In the genomic region with DNA sequence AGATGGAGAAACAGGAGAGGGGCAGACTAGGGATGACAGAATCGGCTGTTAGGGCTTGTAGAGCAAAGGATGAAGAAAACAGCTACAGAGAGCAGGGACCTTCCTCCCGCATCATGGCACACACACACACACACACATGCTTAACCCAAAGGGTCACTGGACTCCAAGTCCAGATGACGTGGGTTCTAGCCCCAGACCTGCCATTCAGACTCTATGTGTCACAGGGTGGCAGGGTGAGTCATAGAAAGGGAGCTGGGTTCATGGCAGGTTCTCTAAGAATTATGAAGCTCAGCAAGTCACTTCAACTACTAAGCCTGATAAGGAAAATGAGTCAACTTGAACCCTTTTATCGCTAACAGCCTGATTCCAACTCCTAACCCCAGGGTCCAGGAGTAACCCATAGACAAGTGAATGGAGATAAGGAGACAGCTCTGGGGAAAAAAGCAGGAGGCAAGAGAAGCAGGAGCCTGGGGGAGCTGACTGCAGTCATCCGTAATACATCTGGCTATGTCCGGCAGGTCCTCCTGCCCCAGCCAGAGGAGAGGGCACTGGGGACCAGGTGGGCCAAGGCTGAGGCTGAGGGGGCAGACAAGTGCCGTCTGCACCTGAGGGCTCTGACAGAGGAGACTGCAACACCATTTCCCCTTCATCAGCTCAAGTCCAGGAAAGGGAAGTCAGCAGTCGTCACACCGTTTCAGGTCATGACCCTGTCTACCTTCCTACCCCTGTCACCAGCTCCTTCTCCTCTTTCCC, we compare ENCODE assay signal across 8 cellular contexts. TPM values are rescaled to one million over a fixed set of nuclear protein-coding genes. Genes with fewer than 3 reads are reported as not detected.
DNase-seq lines count a peak whose midpoint lies in the region; ATAC-seq, FAIRE-seq and TF ChIP-seq lines count a peak whose summit lies in the region.

No MANE protein-coding gene starts in this region.

- no peaks in the 10 kb centered on the region for H4K20me1 ChIP-seq in HCT116 (ENCODE audit: insufficient read depth)
- no peaks in the 10 kb centered on the region for H4K20me1 ChIP-seq in endothelial cell of umbilical vein (replicated peaks; ENCODE audit: control insufficient read depth, extremely low read depth, insufficient read depth, low read length)

- peak overlapping the region; percentile 5 to 37; a peak in 3 of 4 replicates for H3K4me3 ChIP-seq in HCT116 (replicated peaks in 1 of 2; ENCODE audit: low read depth in 1 of 2, low read length in 2 of 2)
- no peak overlapping the region for H3K4me3 ChIP-seq in endothelial cell of umbilical vein (replicated peaks in 1 of 3; ENCODE audit: insufficient read depth in 1 of 3, low read depth in 1 of 3, low read length in 3 of 3)
- no peak overlapping the region for H3K4me3 ChIP-seq in ovary

- POLR2A ChIA-PET in HCT116 (lab: Charles Lee): interaction anchor here (0.7 to 1.7 kb wide), 7 partner anchors 9 to 189 kb away, joined by 3 to 34 read pairs (median 6); partner anchors contain the start of genes GAPDH and SCNN1A
- POLR2A ChIA-PET in endothelial cell of umbilical vein (lab: Charles Lee): interaction anchor here (0.7 to 1.4 kb wide), 4 partner anchors 10 to 30 kb away, joined by 3 to 10 read pairs (median 5); partner anchors contain the start of gene SCNN1A

- no peaks in the 10 kb centered on the region for H3K9me2 ChIP-seq in HCT116 (ENCODE audit: insufficient read depth)

- peak; percentile 72 for ATAC-seq in HCT116
- no peak for ATAC-seq in GM21367 (IDR thresholded peaks at IDR 0.05; ENCODE audit: unreplicated experiment)

- H3K79me2 ChIP-seq in HCT116 (ENCODE audit: insufficient read depth, low read length): peaks cover 19% of the 10 kb centered on the region
- peaks cover 17% of the 10 kb centered on the region for H3K79me2 ChIP-seq in endothelial cell of umbilical vein (ENCODE audit: control insufficient read depth, insufficient read depth, low read length)

- intact Hi-C loops in HCT116 (cut with micrococcal nuclease): no loop called here
- intact Hi-C loops in endothelial cell of umbilical vein (cut with micrococcal nuclease): loop anchor here (1.0 kb wide), 1 partner anchor 9 kb away; no protein-coding TSS in a partner anchor
- intact Hi-C loops in ovary (cut with DNase I): no loop called here

- peak; percentile 97 for FAIRE-seq in endothelial cell of umbilical vein (lab: Jason Lieb, UNC)

- 50 to 65% (median 51%) methylated on average over 9 of the region's 9 CpGs for WGBS in ovary, 3 donors

- H3K27ac ChIP-seq in HCT116 (ENCODE audit: low read depth, low read length) (peak overlapping the region; percentile 57), endothelial cell of umbilical vein (ENCODE audit: insufficient read depth, low read depth, low read length) (peak overlapping the region; percentile 50), ovary (peak overlapping the region; percentile 53 to 64)

- no peak for TF ChIP-seq CTCF in HCT116 (IDR thresholded peaks at IDR 0.05 in 2 of 3, conservative IDR thresholded peaks at IDR 0.05 in 1 of 3; ENCODE audit: borderline replicate concordance in 1 of 3, insufficient read depth in 1 of 3, low read depth in 2 of 3, low read length in 2 of 3)
- no peak for TF ChIP-seq CTCF in endothelial cell of umbilical vein (IDR thresholded peaks at IDR 0.05; ENCODE audit: extremely low read depth in 1 of 2, insufficient read depth in 1 of 2, low read depth in 1 of 2, low read length in 2 of 2)
- TF ChIP-seq CTCF in ovary (IDR thresholded peaks at IDR 0.05): no peak

- H3K4me2 ChIP-seq in HCT116 (ENCODE audit: low read length) (peak overlapping the region; percentile 73), endothelial cell of umbilical vein (ENCODE audit: insufficient read depth, low read length) (no peak overlapping the region)

- RAD21 ChIA-PET in HCT116 (lab: Charles Lee; ENCODE audit: low non-redundant PET in 1 of 2, low total read pairs in 2 of 2, uncharacterized antibody in 2 of 2, unreplicated experiment in 2 of 2): interaction anchor here (0.6 to 1.2 kb wide), 3 partner anchors 9 to 38 kb away, joined by 3 to 5 read pairs (median 3); partner anchors contain the start of gene LTBR (in 1 of the 2)

- CTCF ChIA-PET in HCT116 (lab: Charles Lee) (interaction anchor here (0.9 to 1.9 kb wide), 4 partner anchors 9 to 193 kb away, joined by 3 to 9 read pairs (median 5); no protein-coding TSS in a partner anchor), endothelial cell of umbilical vein (lab: Charles Lee) (interaction anchor here (0.6 to 4.0 kb wide), 15 partner anchors 9 to 145 kb away, joined by 3 to 37 read pairs (median 5); partner anchors contain the start of gene LTBR)

- H3K9me3 ChIP-seq in HCT116 (ENCODE audit: control insufficient read depth in 1 of 2, insufficient read depth in 1 of 2, low read depth in 1 of 2, low read length in 2 of 2): no peaks in the 10 kb centered on the region
- H3K9me3 ChIP-seq in endothelial cell of umbilical vein (replicated peaks; ENCODE audit: control insufficient read depth, insufficient read depth, low read length): no peaks in the 10 kb centered on the region
- no peaks in the 10 kb centered on the region for H3K9me3 ChIP-seq in ovary

- no TSS peak for BruUV-seq in HCT116 (replicated peaks; lab: Mats Ljungman, UMichigan)
- BruUV-seq in endothelial cell of umbilical vein (replicated peaks; lab: Mats Ljungman, UMichigan): no TSS peak

- H2AFZ ChIP-seq in HCT116 (ENCODE audit: low read depth, low read length, poor library complexity, severe bottlenecking) (no peak overlapping the region), endothelial cell of umbilical vein (ENCODE audit: low read depth, low read length) (no peak overlapping the region)

- H3K36me3 ChIP-seq in HCT116 (ENCODE audit: control insufficient read depth in 1 of 2, insufficient read depth in 2 of 2, low read length in 2 of 2): peaks cover 3 to 9% of the 10 kb centered on the region in 2 experiments; a peak in 1 of 4 replicates
- H3K36me3 ChIP-seq in endothelial cell of umbilical vein (ENCODE audit: control insufficient read depth in 2 of 2, extremely low read depth in 1 of 2, insufficient read depth in 2 of 2, low read length in 2 of 2): no peaks in the 10 kb centered on the region
- H3K36me3 ChIP-seq in ovary: no peaks in the 10 kb centered on the region

- no peak for TF ChIP-seq POLR2A in HCT116 (IDR thresholded peaks at IDR 0.05; ENCODE audit: borderline replicate concordance, extremely low read depth, insufficient read depth, insufficient read length)
- no peak for TF ChIP-seq POLR2A in endothelial cell of umbilical vein (IDR thresholded peaks at IDR 0.05; ENCODE audit: low read depth, low read length)
- no peak for TF ChIP-seq POLR2A in ovary (IDR thresholded peaks at IDR 0.05)

- peak; percentile 60 for TF ChIP-seq EP300 in ovary (IDR thresholded peaks at IDR 0.05)

- H3K9me1 ChIP-seq in endothelial cell of umbilical vein (replicated peaks; ENCODE audit: control insufficient read depth, extremely low read depth, insufficient read depth, low read length): no peaks in the 10 kb centered on the region

- H3K27me3 ChIP-seq in HCT116 (ENCODE audit: insufficient read depth, low read length) (no peaks in the 10 kb centered on the region), endothelial cell of umbilical vein (ENCODE audit: control insufficient read depth in 2 of 2, insufficient read depth in 2 of 2, low read length in 2 of 2) (no peaks in the 10 kb centered on the region), ovary (no peaks in the 10 kb centered on the region)

- peaks cover 43 to 57% of the 10 kb centered on the region in 2 experiments for H3K4me1 ChIP-seq in HCT116 (ENCODE audit: control insufficient read depth in 1 of 2, insufficient read depth in 2 of 2, low read length in 2 of 2)
- H3K4me1 ChIP-seq in endothelial cell of umbilical vein (ENCODE audit: control insufficient read depth, extremely low read depth, insufficient read depth, low read length): peaks cover 27% of the 10 kb centered on the region
- peaks cover 29% of the 10 kb centered on the region for H3K4me1 ChIP-seq in ovary (ENCODE audit: insufficient read depth)

- TF ChIP-seq RAD21 in HCT116 (IDR thresholded peaks at IDR 0.05; ENCODE audit: low read depth): no peak

- DNase-seq in HCT116 (ENCODE audit: low read depth, low spot score) (peak; percentile 85), T-helper 22 cell (ENCODE audit: low read depth) (peak; percentile 30), endothelial cell of umbilical vein (ENCODE audit: low read depth, low spot score) (peak; percentile 94), ovary (peak in 2 of 5 donors; percentile 76 to 85), NCI-H774 (lab: John Stamatoyannopoulos, UW) (no peak), NCI-H510A (lab: John Stamatoyannopoulos, UW) (no peak), NCI-H2196 (lab: John Stamatoyannopoulos, UW; ENCODE audit: unreplicated experiment) (no peak)

- dilution Hi-C loops in endothelial cell of umbilical vein (cut with MboI; ENCODE audit: extremely low pct_ligation_motif_present, low sequenced_read_pairs): no loop called here

- H3K9ac ChIP-seq in HCT116 (ENCODE audit: low read length): peak overlapping the region; percentile 55
- H3K9ac ChIP-seq in endothelial cell of umbilical vein (replicated peaks; ENCODE audit: extremely low read depth, insufficient read depth, low read length): no peak overlapping the region

RNA-seq across cellular contexts. Expression of gene TNFRSF1A, which starts 3.6 kb away (rescaled TPM):
- total RNA-seq in HCT116 (2021; ENCODE audit: unreplicated experiment) (129 TPM), endothelial cell of umbilical vein (84.0 and 98.2 TPM in 2 replicates), ovary (100 to 1,000 TPM; 116 to 274 (median 179) TPM)
- 91.0 and 116 TPM in 2 replicates for polyA plus RNA-seq in HCT116 (2012)
- polyA plus RNA-seq in endothelial cell of umbilical vein (86.5 and 92.9 TPM in 2 replicates), ovary (100 to 1,000 TPM in 1 of 2 donors, 10 to 100 TPM in 1; 92.8 to 230 TPM)
- polyA plus RNA-seq in endothelial cell of umbilical vein (2011; cell fraction: cytosol; rRNA removed): 83.7 and 84.0 TPM in 2 replicates
- 63.0 and 68.9 TPM in 2 replicates for polyA plus RNA-seq in endothelial cell of umbilical vein (2011; cell fraction: nucleus; rRNA removed)
- polyA plus RNA-seq in endothelial cell of umbilical vein (2012): 101 and 108 TPM in 2 replicates
- polyA minus RNA-seq in endothelial cell of umbilical vein: 91.7 and 97.9 TPM in 2 replicates
- polyA minus RNA-seq in endothelial cell of umbilical vein (2011; cell fraction: cytosol; rRNA and poly(A)+ RNA removed): 65.3 TPM
- polyA minus RNA-seq in endothelial cell of umbilical vein (2011; cell fraction: nucleus; rRNA and poly(A)+ RNA removed): 58.5 and 60.2 TPM in 2 replicates

RNA-seq across cellular contexts. Expression of gene SCNN1A, which starts 29.9 kb away (rescaled TPM):
- total RNA-seq in HCT116 (2021; ENCODE audit: unreplicated experiment): 118 TPM
- polyA plus RNA-seq in HCT116 (2012): 150 and 159 TPM in 2 replicates
- 0.18 TPM in 1 of 2 replicates, not detected in the other for total RNA-seq in endothelial cell of umbilical vein
- polyA plus RNA-seq in endothelial cell of umbilical vein: 0.12 and 0.14 TPM in 2 replicates
- polyA plus RNA-seq in endothelial cell of umbilical vein (2011; cell fraction: cytosol; rRNA removed): 0.03 TPM in 2 replicates
- polyA plus RNA-seq in endothelial cell of umbilical vein (2011; cell fraction: nucleus; rRNA removed): 0.24 and 0.40 TPM in 2 replicates
- polyA plus RNA-seq in endothelial cell of umbilical vein (2012): 0.24 TPM in 1 of 2 replicates, not detected in the other
- polyA minus RNA-seq in endothelial cell of umbilical vein: not detected in 2 replicates
- 3.2 TPM for polyA minus RNA-seq in endothelial cell of umbilical vein (2011; cell fraction: cytosol; rRNA and poly(A)+ RNA removed)
- polyA minus RNA-seq in endothelial cell of umbilical vein (2011; cell fraction: nucleus; rRNA and poly(A)+ RNA removed): not detected in 2 replicates
- total RNA-seq in ovary: 100 to 1,000 TPM in 1 of 7 donors, 10 to 100 TPM in 4, 1 to 10 TPM in 2; 3.3 to 141 (median 17.0) TPM
- 1 to 10 TPM; 1.2 to 1.6 TPM for polyA plus RNA-seq in ovary

RNA-seq across cellular contexts. Expression of gene PLEKHG6, which starts 35.0 kb away (rescaled TPM):
- total RNA-seq in HCT116 (2021; ENCODE audit: unreplicated experiment): 27.4 TPM
- polyA plus RNA-seq in HCT116 (2012): 16.5 and 19.9 TPM in 2 replicates
- 0.48 TPM in 1 of 2 replicates, not detected in the other for total RNA-seq in endothelial cell of umbilical vein
- polyA plus RNA-seq in endothelial cell of umbilical vein: 0.11 and 0.12 TPM in 2 replicates
- 0.09 and 0.79 TPM in 2 replicates for polyA plus RNA-seq in endothelial cell of umbilical vein (2011; cell fraction: cytosol; rRNA removed)
- 0.04 TPM in 1 of 2 replicates, not detected in the other for polyA plus RNA-seq in endothelial cell of umbilical vein (2011; cell fraction: nucleus; rRNA removed)
- 0.14 and 0.50 TPM in 2 replicates for polyA plus RNA-seq in endothelial cell of umbilical vein (2012)
- polyA minus RNA-seq in endothelial cell of umbilical vein: not detected in 2 replicates
- polyA minus RNA-seq in endothelial cell of umbilical vein (2011; cell fraction: cytosol; rRNA and poly(A)+ RNA removed): not detected
- not detected in 2 replicates for polyA minus RNA-seq in endothelial cell of umbilical vein (2011; cell fraction: nucleus; rRNA and poly(A)+ RNA removed)
- 1 to 10 TPM in 1 of 7 donors, under 1 TPM in 5, not detected in 1; 0.17 to 1.7 (median 0.51) TPM for total RNA-seq in ovary
- polyA plus RNA-seq in ovary: under 1 TPM in 1 of 2 donors, not detected in 1; 0.13 TPM

RNA-seq across cellular contexts. Expression of gene LTBR, which starts 38.5 kb away (rescaled TPM):
- 128 TPM for total RNA-seq in HCT116 (2021; ENCODE audit: unreplicated experiment)
- 91.2 and 100 TPM in 2 replicates for polyA plus RNA-seq in HCT116 (2012)
- 84.1 and 102 TPM in 2 replicates for total RNA-seq in endothelial cell of umbilical vein
- polyA plus RNA-seq in endothelial cell of umbilical vein: 70.7 and 82.2 TPM in 2 replicates
- polyA plus RNA-seq in endothelial cell of umbilical vein (2011; cell fraction: cytosol; rRNA removed): 46.4 and 59.5 TPM in 2 replicates
- 47.3 TPM in 2 replicates for polyA plus RNA-seq in endothelial cell of umbilical vein (2011; cell fraction: nucleus; rRNA removed)
- 66.7 and 93.7 TPM in 2 replicates for polyA plus RNA-seq in endothelial cell of umbilical vein (2012)
- polyA minus RNA-seq in endothelial cell of umbilical vein: 15.6 and 26.2 TPM in 2 replicates
- polyA minus RNA-seq in endothelial cell of umbilical vein (2011; cell fraction: cytosol; rRNA and poly(A)+ RNA removed): 33.2 TPM
- 17.9 and 21.2 TPM in 2 replicates for polyA minus RNA-seq in endothelial cell of umbilical vein (2011; cell fraction: nucleus; rRNA and poly(A)+ RNA removed)
- total RNA-seq in ovary: 100 to 1,000 TPM in 3 of 7 donors, 10 to 100 TPM in 4; 55.8 to 131 (median 92.6) TPM
- polyA plus RNA-seq in ovary: 10 to 100 TPM; 21.9 to 65.7 TPM

Comparison
In these comparisons a context has a peak if more than half of its experiments do, and no peak if none do; other contexts are left out.
1. DNase-seq: peak in HCT116 (single experiment), T-helper 22 cell (single experiment) and endothelial cell of umbilical vein (single experiment); none in NCI-H774 (single experiment), NCI-H510A (single experiment) and NCI-H2196 (single experiment).
2. H3K4me3 ChIP-seq: peak in HCT116 (2 of 2); none in endothelial cell of umbilical vein (0 of 3) and ovary (single experiment).
3. RNA of gene PLEKHG6, which starts 35.0 kb away (total RNA-seq): 27.4 TPM in HCT116 (single experiment); 0.17 to 1.7 TPM in ovary and 0.48 TPM in endothelial cell of umbilical vein; every median in the first group is over 10 times any median in the second.
4. Peak in every context shown above with its lines, with median percentiles within 50 percentile points of each other: H3K27ac ChIP-seq.